Comparison of ENCODE assay signal across 19 cellular contexts in the genomic region with DNA sequence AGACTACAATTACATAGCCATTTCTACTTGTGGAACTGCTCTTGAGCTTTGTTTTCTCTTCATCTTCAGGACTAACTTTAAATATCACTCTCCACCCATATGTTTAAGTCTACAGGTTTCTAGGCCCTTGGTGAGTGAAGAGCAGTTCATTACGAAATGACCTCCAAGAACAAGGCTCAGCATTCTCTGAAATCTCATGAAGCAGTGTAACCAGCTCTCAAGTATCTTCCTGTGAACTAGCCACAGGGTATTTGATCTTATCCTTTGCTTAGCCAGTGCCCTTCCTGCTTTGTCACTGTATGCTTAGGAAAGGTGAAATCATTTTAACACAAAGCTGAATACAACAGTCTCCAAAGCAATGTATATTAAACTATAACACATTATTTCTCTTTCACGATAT. TPM values are rescaled to one million over a fixed set of nuclear protein-coding genes. Genes with fewer than 3 reads are reported as not detected.
DNase-seq lines count a peak whose midpoint lies in the region; ATAC-seq and TF ChIP-seq lines count a peak whose summit lies in the region.
"Had no signal": no experiment of that assay in that cellular context is flagged by ENCODE, and none has a peak within 500 bp of the region (broad histone marks: within the 10 kb centered on the region; RNA-seq: fewer than 3 reads in every experiment).

No MANE protein-coding gene starts in this region.

- peak overlapping the region; percentile 93 to 95 for H3K27ac ChIP-seq in ascending aorta
- peak overlapping the region; percentile 4 to 58 for H3K27ac ChIP-seq in left lung
- peak overlapping the region; percentile 60 for H3K27ac ChIP-seq in urinary bladder (ENCODE audit: low read depth)

- peaks cover 18% of the 10 kb centered on the region for H3K27me3 Mint-ChIP-seq in activated CD8-positive, alpha-beta memory T cell treated with anti-CD3 and anti-CD28 coated beads, Interleukin-2, amount 10 ng/mL, durations not matched to agents 7 days and 5 days
- H3K27me3 Mint-ChIP-seq: activated naive CD8-positive, alpha-beta T cell had no signal

- H3K27me3 ChIP-seq in ascending aorta (no peaks in the 10 kb centered on the region), left lung (no peaks in the 10 kb centered on the region)

- no peak overlapping the region for H3K27ac Mint-ChIP-seq in activated CD8-positive, alpha-beta memory T cell treated with anti-CD3 and anti-CD28 coated beads, Interleukin-2, amount 10 ng/mL, durations not matched to agents 7 days and 5 days
- H3K27ac Mint-ChIP-seq: activated CD4-positive, alpha-beta T cell treated with anti-CD3 and anti-CD28 coated beads, Interleukin-2, amount 10 ng/mL, durations not matched to agents 24 days and 14 days; activated naive CD8-positive, alpha-beta T cell; mesothelial cell of epicardium had no signal

- H3K36me3 ChIP-seq in ascending aorta: peaks cover 38 to 62% of the 10 kb centered on the region in 2 donors
- no peaks in the 10 kb centered on the region for H3K36me3 ChIP-seq in left lung
- H3K36me3 ChIP-seq in urinary bladder (ENCODE audit: insufficient read depth): no peaks in the 10 kb centered on the region

- H3K9me3 ChIP-seq in ascending aorta (no peaks in the 10 kb centered on the region), left lung (no peaks in the 10 kb centered on the region)

- TF ChIP-seq CTCF in ascending aorta (IDR thresholded peaks at IDR 0.05) (no peak), left lung (IDR thresholded peaks at IDR 0.05) (no peak)

- intact Hi-C loops in ascending aorta (cut with DNase I) (no loop called here), left lung (cut with DNase I) (loop anchor here in 1 of 2 donors (10.0 kb wide), 1 partner anchor 66 kb away; no protein-coding TSS in a partner anchor)

- H3K4me3 ChIP-seq in ascending aorta: no peak overlapping the region
- no peak overlapping the region for H3K4me3 ChIP-seq in left lung
- H3K4me3 ChIP-seq in urinary bladder (ENCODE audit: low read depth, low read length): no peak overlapping the region

- H3K4me1 ChIP-seq in ascending aorta (peaks cover 23 to 59% of the 10 kb centered on the region in 2 donors), left lung (peaks cover 0 to 67% of the 10 kb centered on the region in 2 donors), urinary bladder (ENCODE audit: insufficient read depth) (no peaks in the 10 kb centered on the region)

- DNase-seq in activated CD8-positive, alpha-beta memory T cell treated with anti-CD3 and anti-CD28 coated beads, Interleukin-2, amount 10 ng/mL, durations not matched to agents 7 days and 5 days: no peak
- DNase-seq in activated CD8-positive, alpha-beta memory T cell treated with anti-CD3 and anti-CD28 coated beads, Interleukin-2, amount 50 U/mL, for 4 hours: no peak
- DNase-seq in ascending aorta (ENCODE audit: low spot score in 2 of 2) (no peak), left lung (no peak), T-helper 9 cell (no peak)
- no peak for DNase-seq in stimulated activated naive CD4-positive, alpha-beta T cell treated with Interleukin-2 at 50 U/mL for 16 hours (lab: John Stamatoyannopoulos, UW)
- DNase-seq: activated CD4-positive, alpha-beta T cell treated with anti-CD3 and anti-CD28 coated beads, Interleukin-2, amount 10 ng/mL, durations not matched to agents 24 days and 14 days; activated T-cell treated with anti-CD3 and anti-CD28 coated beads, Interleukin-2, amount 50 U/mL, for 48 hours; caudate nucleus; H7; NK-92 treated with Interleukin-12 subunit alpha and Interleukin-12 subunit beta, amount 100 ng/mL, for 24 hours; right cardiac atrium; Right ventricle myocardium superior; stimulated activated CD4-positive, alpha-beta T cell treated with anti-CD3 and anti-CD28 coated beads, Interleukin-2, amount 100 ng/mL, for 24 hours had no signal

- no peaks in the 10 kb centered on the region for H3K36me3 Mint-ChIP-seq in activated CD8-positive, alpha-beta memory T cell treated with anti-CD3 and anti-CD28 coated beads, Interleukin-2, amount 10 ng/mL, durations not matched to agents 7 days and 5 days
- H3K36me3 Mint-ChIP-seq: activated naive CD8-positive, alpha-beta T cell; mesothelial cell of epicardium had no signal

- CTCF ChIA-PET in activated CD8-positive, alpha-beta memory T cell treated with anti-CD3 and anti-CD28 coated beads, Interleukin-2, amount 10 ng/mL, durations not matched to agents 7 days and 5 days (lab: Charles Lee): interaction anchor here (0.6 kb wide), 1 partner anchor 911 kb away, joined by 3 read pairs; no protein-coding TSS in a partner anchor

- 89% methylated on average over 2 of the region's 2 CpGs for WGBS in urinary bladder

- H3K4me3 Mint-ChIP-seq in activated CD8-positive, alpha-beta memory T cell treated with anti-CD3 and anti-CD28 coated beads, Interleukin-2, amount 10 ng/mL, durations not matched to agents 7 days and 5 days: no peak overlapping the region
- H3K4me3 Mint-ChIP-seq: activated CD4-positive, alpha-beta T cell treated with anti-CD3 and anti-CD28 coated beads, Interleukin-2, amount 10 ng/mL, durations not matched to agents 24 days and 14 days; activated naive CD8-positive, alpha-beta T cell; mesothelial cell of epicardium had no signal

- no peaks in the 10 kb centered on the region for H3K9me3 Mint-ChIP-seq in activated CD8-positive, alpha-beta memory T cell treated with anti-CD3 and anti-CD28 coated beads, Interleukin-2, amount 10 ng/mL, durations not matched to agents 7 days and 5 days (ENCODE audit: low read depth)
- H3K9me3 Mint-ChIP-seq: activated CD4-positive, alpha-beta T cell treated with anti-CD3 and anti-CD28 coated beads, Interleukin-2, amount 10 ng/mL, durations not matched to agents 24 days and 14 days; mesothelial cell of epicardium had no signal

- ATAC-seq in activated CD8-positive, alpha-beta memory T cell treated with anti-CD3 and anti-CD28 coated beads, Interleukin-2, amount 10 ng/mL, durations not matched to agents 7 days and 5 days: peak; percentile 64
- ATAC-seq in left lung (peak; percentile 85), GM18498 (IDR thresholded peaks at IDR 0.05; ENCODE audit: unreplicated experiment) (no peak)
- ATAC-seq: right cardiac atrium had no signal

- H3K4me1 Mint-ChIP-seq in activated CD8-positive, alpha-beta memory T cell treated with anti-CD3 and anti-CD28 coated beads, Interleukin-2, amount 10 ng/mL, durations not matched to agents 7 days and 5 days: peaks cover 12% of the 10 kb centered on the region

RNA-seq across cellular contexts. Expression of a gene that starts 20.4 kb away (rescaled TPM):
- total RNA-seq in activated CD8-positive, alpha-beta memory T cell treated with anti-CD3 and anti-CD28 coated beads, Interleukin-2, amount 10 ng/mL, durations not matched to agents 7 days and 5 days: not detected
- 66.3 TPM for total RNA-seq in ascending aorta
- 10 to 100 TPM; 40.5 to 90.1 TPM for total RNA-seq in left lung
- 141 TPM for total RNA-seq in urinary bladder
- 99.9 TPM for polyA plus RNA-seq in urinary bladder
- total RNA-seq: activated CD4-positive, alpha-beta T cell treated with anti-CD3 and anti-CD28 coated beads, Interleukin-2, amount 10 ng/mL, durations not matched to agents 24 days and 14 days; G401 had no signal

RNA-seq across cellular contexts. Expression of a gene that starts 47.9 kb away (rescaled TPM):
- total RNA-seq in activated CD8-positive, alpha-beta memory T cell treated with anti-CD3 and anti-CD28 coated beads, Interleukin-2, amount 10 ng/mL, durations not matched to agents 7 days and 5 days: 10 to 100 TPM in 1 of 2 experiments, 1 to 10 TPM in 1; 9.4 to 10.1 TPM
- total RNA-seq in ascending aorta (10.9 TPM), left lung (10 to 100 TPM; 46.7 to 74.7 TPM), urinary bladder (52.0 TPM)
- 16.4 TPM for polyA plus RNA-seq in urinary bladder

Comparison
In these comparisons a context has a peak if more than half of its experiments do, and no peak if none do; other contexts are left out.
1. H3K27ac ChIP-seq: peak in every context shown above with its lines; median percentile 94 in ascending aorta; 60 in urinary bladder; 31 in left lung.
2. RNA of a gene that starts 20.4 kb away (total RNA-seq): 141 TPM in urinary bladder (single experiment), 40.5 to 90.1 TPM in left lung and 66.3 TPM in ascending aorta (single experiment); not detected in activated CD8-positive, alpha-beta memory T cell treated with anti-CD3 and anti-CD28 coated beads, Interleukin-2, amount 10 ng/mL, durations not matched to agents 7 days and 5 days; every median in the first group is over 10 times any median in the second.